ENCODE assay signal across 25 cellular contexts in the genomic region with DNA sequence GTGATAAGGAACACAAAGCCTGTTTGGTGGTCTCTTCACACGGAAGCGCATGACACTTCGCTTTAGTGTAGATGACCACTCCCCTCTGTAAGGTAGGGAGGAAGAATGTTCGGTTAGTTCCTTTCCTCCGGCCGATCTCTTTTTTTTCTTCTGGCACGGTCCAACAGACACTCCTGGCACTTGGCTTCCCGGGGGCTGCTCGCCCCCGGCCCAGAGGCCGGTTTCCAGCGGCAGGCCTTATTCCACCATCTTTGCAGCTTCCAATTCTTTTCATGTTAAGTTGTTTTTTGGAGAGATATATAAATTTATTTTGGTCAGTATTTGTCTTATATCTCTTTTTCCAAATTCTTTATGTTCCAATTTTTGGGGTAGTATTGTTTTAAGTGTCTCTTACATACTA.
"Had no signal": no experiment of that assay in that cellular context is flagged by ENCODE, and none has a peak within 500 bp of the region (broad histone marks: within the 10 kb centered on the region; RNA-seq: fewer than 3 reads in every experiment).

No MANE protein-coding gene starts in this region.

- H3K27ac Mint-ChIP-seq: dendritic cell treated with granulocyte-macrophage colony-stimulating factor and Interleukin-4, amounts not matched to agents 40 ng/mL and 50 ng/mL, for 4 days; effector memory CD8-positive, alpha-beta T cell had no signal

- H3K4me1 ChIP-seq: colonic mucosa, esophagus squamous epithelium, gastrocnemius medialis, heart right ventricle, left lung, lower lobe of right lung had no signal

- H3K4me3 Mint-ChIP-seq: dendritic cell treated with granulocyte-macrophage colony-stimulating factor and Interleukin-4, amounts not matched to agents 40 ng/mL and 50 ng/mL, for 4 days; effector memory CD8-positive, alpha-beta T cell; endodermal cell had no signal

- H3K27ac ChIP-seq: colonic mucosa, epithelial cell of prostate, esophagus squamous epithelium, gastrocnemius medialis, heart right ventricle, left lung, lower lobe of right lung had no signal

- ATAC-seq: effector memory CD8-positive, alpha-beta T cell; esophagus mucosa; gastrocnemius medialis; heart right ventricle; left cardiac atrium; left lung; left ventricle myocardium superior; lower lobe of right lung had no signal

- H3K9me3 Mint-ChIP-seq: dendritic cell treated with granulocyte-macrophage colony-stimulating factor and Interleukin-4, amounts not matched to agents 40 ng/mL and 50 ng/mL, for 4 days had no signal

- H3K27me3 Mint-ChIP-seq: dendritic cell treated with granulocyte-macrophage colony-stimulating factor and Interleukin-4, amounts not matched to agents 40 ng/mL and 50 ng/mL, for 4 days; effector memory CD8-positive, alpha-beta T cell had no signal

- DNase-seq: colonic mucosa; cortex of kidney; effector CD8-positive, alpha-beta T cell; effector memory CD8-positive, alpha-beta T cell; endodermal cell; erythroblast; esophagus squamous epithelium; foreskin fibroblast; foreskin melanocyte; gastrocnemius medialis; glutamatergic neuron; heart right ventricle; hippocampal formation; left cardiac atrium; left lung; left ventricle myocardium superior; lower lobe of right lung; mesendoderm; midbrain had no signal

- H3K27me3 ChIP-seq: colonic mucosa, esophagus squamous epithelium, gastrocnemius medialis, heart right ventricle had no signal

- H3K4me1 Mint-ChIP-seq: endodermal cell had no signal

- H3K36me3 ChIP-seq: colonic mucosa, esophagus squamous epithelium, gastrocnemius medialis, heart right ventricle, left lung, lower lobe of right lung had no signal

- H3K4me3 ChIP-seq: colonic mucosa, esophagus squamous epithelium, gastrocnemius medialis, heart right ventricle, left lung, lower lobe of right lung had no signal

- FAIRE-seq: endometrium, islet of Langerhans, keratinocyte had no signal

- H3K9me3 ChIP-seq: colonic mucosa, esophagus squamous epithelium, gastrocnemius medialis, left lung, lower lobe of right lung had no signal
